17 cellular contexts compared by ENCODE assay signal in the genomic region with DNA sequence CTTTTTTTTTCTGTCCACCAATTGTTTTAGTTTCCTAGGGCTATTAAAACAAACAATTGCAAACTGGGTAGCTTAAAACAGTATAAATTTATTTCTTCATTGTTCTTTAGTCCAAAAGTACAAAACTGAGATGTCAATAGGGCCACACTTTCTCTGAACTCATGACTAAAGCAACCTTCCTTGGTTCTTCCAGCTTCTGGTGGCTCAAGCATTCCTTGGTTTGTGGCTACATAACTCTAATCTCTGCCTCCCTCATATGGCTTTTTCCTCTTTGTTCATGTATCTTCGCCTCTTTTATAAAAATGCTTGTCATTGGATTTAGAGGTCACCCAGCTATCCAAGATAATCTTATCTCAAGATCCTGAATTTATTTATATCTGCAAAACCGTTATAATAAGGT.
"Had no signal": no experiment of that assay in that cellular context is flagged by ENCODE, and none has a peak within 500 bp of the region (broad histone marks: within the 10 kb centered on the region; RNA-seq: fewer than 3 reads in every experiment).

No MANE protein-coding gene starts in this region.

- H3K27ac Mint-ChIP-seq: endodermal cell; naive thymus-derived CD8-positive, alpha-beta T cell had no signal

- H3K4me2 ChIP-seq: hepatocyte had no signal

- H3K36me3 ChIP-seq: colonic mucosa, neutrophil, suprapubic skin, thyroid gland, upper lobe of left lung, uterus had no signal

- H3K4me3 Mint-ChIP-seq: endodermal cell; naive thymus-derived CD8-positive, alpha-beta T cell had no signal

- H3K27ac ChIP-seq: colonic mucosa, foreskin keratinocyte, hepatocyte, neutrophil, psoas muscle, suprapubic skin, thyroid gland, upper lobe of left lung, uterus had no signal

- H3K9me3 Mint-ChIP-seq: endodermal cell had no signal

- ATAC-seq: foreskin keratinocyte; left colon; left ventricle myocardium superior; naive thymus-derived CD8-positive, alpha-beta T cell; psoas muscle; sciatic nerve; stimulated activated naive CD8-positive, alpha-beta T cell treated with anti-CD3 and anti-CD28 coated beads, Interleukin-15, Interleukin-2, amounts not matched to agents 100 U/mL and 50 U/mL, for 24 hours had no signal

- H3K9me3 ChIP-seq: colonic mucosa, neutrophil, psoas muscle, suprapubic skin, thyroid gland, upper lobe of left lung, uterus had no signal

- H3K27me3 Mint-ChIP-seq: naive thymus-derived CD8-positive, alpha-beta T cell had no signal

- H3K4me1 ChIP-seq: colonic mucosa, foreskin keratinocyte, psoas muscle, suprapubic skin, thyroid gland, upper lobe of left lung, uterus had no signal

- DNase-seq: colonic mucosa; effector CD4-positive, alpha-beta T cell; endodermal cell; head of caudate nucleus; left colon; left ventricle myocardium superior; naive thymus-derived CD8-positive, alpha-beta T cell; psoas muscle; stimulated activated naive CD8-positive, alpha-beta T cell treated with anti-CD3 and anti-CD28 coated beads, Interleukin-15, Interleukin-2, amounts not matched to agents 100 U/mL and 50 U/mL, for 24 hours; thyroid gland; upper lobe of left lung; uterus had no signal

- H3K4me1 Mint-ChIP-seq: endodermal cell; naive thymus-derived CD8-positive, alpha-beta T cell had no signal

- H3K36me3 Mint-ChIP-seq: naive thymus-derived CD8-positive, alpha-beta T cell had no signal

- H3K27me3 ChIP-seq: colonic mucosa, foreskin keratinocyte, hepatocyte, neutrophil, suprapubic skin, thyroid gland, upper lobe of left lung, uterus had no signal

- H2AFZ ChIP-seq: hepatocyte had no signal

- H3K4me3 ChIP-seq: colonic mucosa, hepatocyte, psoas muscle, suprapubic skin, thyroid gland, upper lobe of left lung, uterus had no signal
